Comparison of ENCODE assay signal across 8 cellular contexts in genomic region chr7:133611955-133612354, GRCh38.
"Had no signal": no experiment of that assay in that cellular context is flagged by ENCODE, and none has a peak within 500 bp of the region (broad histone marks: within the 10 kb centered on the region; RNA-seq: fewer than 3 reads in every experiment).

No MANE protein-coding gene starts in this region.

- ATAC-seq: GM23338, HCT116 had no signal

- H3K4me3 Mint-ChIP-seq: GM23338, HFFc6, IgD-negative memory B cell had no signal

- H3K4me2 ChIP-seq: GM23338, KMS-11 had no signal

- H3K27ac ChIP-seq: HL-60, KMS-11 had no signal

- H3K9me3 ChIP-seq: HAP-1 had no signal

- H3K9ac ChIP-seq: KMS-11 had no signal

- H2AFZ ChIP-seq: GM23338 had no signal

- H3K4me3 ChIP-seq: GM23338, HAP-1 had no signal

- H3K27ac Mint-ChIP-seq: GM23338, HFFc6, IgD-negative memory B cell had no signal

- DNase-seq: H7, HFFc6 had no signal

- H3K27me3 Mint-ChIP-seq: IgD-negative memory B cell had no signal

- H3K9me3 Mint-ChIP-seq: GM23338, HFFc6, IgD-negative memory B cell had no signal

- H3K36me3 ChIP-seq: HAP-1 had no signal
